In the genomic region with DNA sequence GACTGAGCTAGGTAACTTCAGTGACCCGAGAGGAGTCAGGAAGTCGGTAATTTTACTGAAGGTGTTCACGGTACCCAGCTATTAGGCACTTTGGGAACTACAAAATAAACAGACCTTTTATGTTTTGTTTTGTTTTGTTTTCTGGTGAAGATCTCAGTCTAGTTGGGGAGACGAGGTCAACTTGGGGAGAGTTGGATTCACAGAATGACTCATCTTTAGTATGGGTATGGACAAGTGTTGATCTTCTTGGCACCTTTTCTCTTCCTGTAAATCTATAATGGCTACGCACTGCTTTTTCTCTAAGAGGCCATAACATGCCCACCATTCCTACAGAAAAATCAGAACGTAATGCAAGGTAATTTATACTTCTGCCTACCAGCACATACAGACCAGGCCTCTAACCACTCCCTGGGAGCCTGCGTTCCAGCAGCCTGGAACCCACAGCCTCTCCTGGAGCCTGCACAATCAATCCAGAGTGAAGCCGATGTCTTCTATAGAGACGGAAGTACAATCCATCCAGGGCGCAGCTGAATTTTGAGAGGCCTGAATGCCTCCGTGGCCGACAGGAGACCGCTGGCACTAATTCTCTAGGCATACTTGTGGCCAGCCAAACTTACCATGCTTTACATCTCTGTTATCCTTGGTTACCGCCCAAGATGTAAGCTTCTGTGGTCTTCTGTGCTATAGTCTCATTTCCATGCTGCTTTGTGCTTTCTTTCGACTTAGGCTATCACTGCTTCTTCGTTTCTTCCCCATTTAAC, we compare ENCODE assay signal across 8 cellular contexts.
DNase-seq lines count a peak whose midpoint lies in the region; ATAC-seq and TF ChIP-seq lines count a peak whose summit lies in the region.

No MANE protein-coding gene starts in this region.

- H3K9me3 ChIP-seq in muscle layer of colon (ENCODE audit: low read length): no peaks in the 10 kb centered on the region

- ATAC-seq in GM18502 (IDR thresholded peaks at IDR 0.05; ENCODE audit: poor library complexity, unreplicated experiment) (peak; percentile 26), HG03439 (IDR thresholded peaks at IDR 0.05; ENCODE audit: unreplicated experiment) (peak; percentile 33), GM21360 (IDR thresholded peaks at IDR 0.05; ENCODE audit: unreplicated experiment) (no peak)

- peak overlapping the region; percentile 98 for H3K27ac Mint-ChIP-seq in T-helper 2 cell treated with Interferon-gamma antibody and Interleukin-4, amounts not matched to agents 5 μg/mL and 100 μg/mL, for 36 hours

- H3K9me3 Mint-ChIP-seq in T-helper 2 cell treated with Interferon-gamma antibody and Interleukin-4, amounts not matched to agents 5 μg/mL and 100 μg/mL, for 36 hours: no peaks in the 10 kb centered on the region

- H3K4me1 Mint-ChIP-seq in T-helper 2 cell treated with Interferon-gamma antibody and Interleukin-4, amounts not matched to agents 5 μg/mL and 100 μg/mL, for 36 hours (ENCODE audit: low read depth): peaks cover 38% of the 10 kb centered on the region

- H3K27me3 ChIP-seq in muscle layer of colon (ENCODE audit: control insufficient read depth in 1 of 2, insufficient read depth in 2 of 2, low read length in 2 of 2): no peaks in the 10 kb centered on the region

- H3K27ac ChIP-seq in muscle layer of colon (ENCODE audit: low read depth, low read length): peak overlapping the region; percentile 69

- H3K36me3 ChIP-seq in muscle layer of colon (ENCODE audit: insufficient read depth, low read length): peaks cover 8% of the 10 kb centered on the region

- TF ChIP-seq CTCF in AG10803 (conservative IDR thresholded peaks at IDR 0.05; ENCODE audit: low read length): no peak

- peak overlapping the region; percentile 95 for H3K4me3 Mint-ChIP-seq in T-helper 2 cell treated with Interferon-gamma antibody and Interleukin-4, amounts not matched to agents 5 μg/mL and 100 μg/mL, for 36 hours

- H3K4me3 ChIP-seq in AG10803 (ENCODE audit: low read length) (peak overlapping the region; percentile 79), muscle layer of colon (ENCODE audit: low read depth in 1 of 2, low read length in 2 of 2) (peak overlapping the region; percentile 59 to 70)

- H3K9ac ChIP-seq in muscle layer of colon (ENCODE audit: low read length): peak overlapping the region; percentile 82

- peaks cover 8% of the 10 kb centered on the region for H3K36me3 Mint-ChIP-seq in T-helper 2 cell treated with Interferon-gamma antibody and Interleukin-4, amounts not matched to agents 5 μg/mL and 100 μg/mL, for 36 hours (ENCODE audit: low read depth)

- peaks cover 19% of the 10 kb centered on the region for H3K4me1 ChIP-seq in muscle layer of colon (ENCODE audit: insufficient read depth, low read length)

- no peaks in the 10 kb centered on the region for H3K27me3 Mint-ChIP-seq in T-helper 2 cell treated with Interferon-gamma antibody and Interleukin-4, amounts not matched to agents 5 μg/mL and 100 μg/mL, for 36 hours (ENCODE audit: low read depth)

- DNase-seq in AG10803 (ENCODE audit: low read depth) (peak; percentile 51), epidermal melanocyte (ENCODE audit: insufficient read length, low spot score) (peak; percentile 16), NCI-H510A treated with DMSO at 0.1 percent for 48 hours (lab: John Stamatoyannopoulos, UW) (no peak)
- DNase-seq in T-helper 2 cell treated with Interferon-gamma antibody and Interleukin-4, amounts not matched to agents 5 μg/mL and 100 μg/mL, for 36 hours (ENCODE audit: low spot score): no peak

Comparison
In these comparisons a context has a peak if more than half of its experiments do, and no peak if none do; other contexts are left out.
1. DNase-seq: peak in AG10803 (single experiment) and epidermal melanocyte (single experiment); none in T-helper 2 cell treated with Interferon-gamma antibody and Interleukin-4, amounts not matched to agents 5 μg/mL and 100 μg/mL, for 36 hours (single experiment) and NCI-H510A treated with DMSO at 0.1 percent for 48 hours (single experiment).